Comparison of ENCODE assay signal across 8 cellular contexts in genomic region chr9:38392235-38393127, GRCh38. TPM values are rescaled to one million over a fixed set of nuclear protein-coding genes. Genes with fewer than 3 reads are reported as not detected.
DNase-seq lines count a peak whose midpoint lies in the region; ATAC-seq, FAIRE-seq and TF ChIP-seq lines count a peak whose summit lies in the region.

TSS of gene ALDH1B1 (plus strand) at chr9:38392702. CDS start at chr9:38395749, 3,047 bp downstream.

- H3K36me3 Mint-ChIP-seq in MCF 10A (ENCODE audit: insufficient read depth, unreplicated experiment) = peaks cover 28% of the 10 kb centered on the region

- ATAC-seq in HG02870 (IDR thresholded peaks at IDR 0.05; ENCODE audit: unreplicated experiment) = peak; percentile 98

- POLR2A ChIA-PET in MCF 10A (lab: Yijun Ruan, JAX) = interaction anchor here (0.6 to 1.4 kb wide), 8 partner anchors 8 to 800 kb away, joined by 3 to 6 read pairs (median 3); partner anchors contain the start of genes EXOSC3 and TOMM5

- H3K4me3 Mint-ChIP-seq in MCF 10A (ENCODE audit: unreplicated experiment) = peak within 1 kb of the TSS; percentile 97

- no peaks in the 10 kb centered on the region for H3K9me3 ChIP-seq in iPS-20b (ENCODE audit: insufficient read depth, low read depth, low read length)
- H3K9me3 ChIP-seq in small intestine (ENCODE audit: control insufficient read depth, low read depth) = no peaks in the 10 kb centered on the region

- peak within 1 kb of the TSS; percentile 93 for H3K27ac Mint-ChIP-seq in MCF 10A (ENCODE audit: low read depth, unreplicated experiment)

- CTCF ChIA-PET in MCF 10A (lab: Yijun Ruan, JAX) = interaction anchor here (0.6 to 1.7 kb wide), 7 partner anchors 15 to 588 kb away, joined by 3 to 6 read pairs (median 4); partner anchors contain the start of gene ANKRD18A

- peaks cover 17% of the 10 kb centered on the region for H3K4me1 Mint-ChIP-seq in MCF 10A (ENCODE audit: insufficient read depth, unreplicated experiment)

- H3K9ac ChIP-seq in iPS-20b (ENCODE audit: low read depth, low read length) = peak within 1 kb of the TSS; percentile 95

- H3K27ac ChIP-seq in iPS-20b (ENCODE audit: low read length) (peak within 1 kb of the TSS; percentile 78), small intestine (ENCODE audit: low read depth in 1 of 2, low read length in 1 of 2) (peak within 1 kb of the TSS; percentile 15 to 73)

- intact Hi-C loops in MCF 10A (cut with micrococcal nuclease) = no loop called here

- no TSS peak for BruUV-seq in MCF 10A (replicated peaks; lab: Mats Ljungman, UMichigan)

- H3K36me3 ChIP-seq in iPS-20b (ENCODE audit: insufficient read depth, low read depth, low read length) (peaks cover 26% of the 10 kb centered on the region), small intestine (ENCODE audit: control insufficient read depth in 2 of 2, insufficient read depth in 2 of 2, low read length in 2 of 2) (peaks cover 0 to 4% of the 10 kb centered on the region in 2 donors)

- peaks cover 18% of the 10 kb centered on the region for H3K27me3 ChIP-seq in iPS-20b (ENCODE audit: insufficient read depth, low read length)
- H3K27me3 ChIP-seq in small intestine (ENCODE audit: control insufficient read depth in 2 of 2, insufficient read depth in 2 of 2, low read length in 2 of 2) = no peaks in the 10 kb centered on the region

- H3K4me1 ChIP-seq in iPS-20b (ENCODE audit: insufficient read depth, low read length) (peaks cover 5% of the 10 kb centered on the region), small intestine (ENCODE audit: control insufficient read depth in 2 of 2, insufficient read depth in 1 of 2, low read depth in 1 of 2, low read length in 1 of 2) (peaks cover 0 to 9% of the 10 kb centered on the region in 2 donors)

- H3K27me3 Mint-ChIP-seq in MCF 10A (ENCODE audit: insufficient read depth, unreplicated experiment) = no peaks in the 10 kb centered on the region

- no peaks in the 10 kb centered on the region for H3K9me3 Mint-ChIP-seq in MCF 10A (ENCODE audit: unreplicated experiment)

- FAIRE-seq in small intestine (lab: Jason Lieb, UNC) = no peak

- no peak for TF ChIP-seq CTCF in MCF 10A (IDR thresholded peaks at IDR 0.05; ENCODE audit: unreplicated experiment)

- DNase-seq in SIG-M5 treated with dmso at 0.1 percent for 504 hours (lab: John Stamatoyannopoulos, UW; ENCODE audit: unreplicated experiment) = peak; percentile 77
- DNase-seq in SIG-M5 (lab: John Stamatoyannopoulos, UW) = no peak
- DNase-seq in NCI-H2081 treated with DMSO at 0.1 percent for 48 hours (lab: John Stamatoyannopoulos, UW) = peak; percentile 16
- DNase-seq in UCSD-AML1 (lab: John Stamatoyannopoulos, UW; ENCODE audit: unreplicated experiment) = peak; percentile 87
- DNase-seq in MCF 10A (ENCODE audit: unreplicated experiment) = peak; percentile 84
- peak; percentile 86 for DNase-seq in small intestine

- H3K4me3 ChIP-seq in iPS-20b (ENCODE audit: low read length) = peak within 1 kb of the TSS; percentile 97
- peak within 1 kb of the TSS; percentile 61 to 67 for H3K4me3 ChIP-seq in small intestine (ENCODE audit: low read depth in 1 of 2, low read length in 2 of 2)

- 0 to 1% (median 1%) methylated on average over 37 to 58 of the region's 58 CpGs for WGBS in small intestine, 3 donors

RNA-seq across cellular contexts. Expression of gene ALDH1B1, which starts in this region (rescaled TPM):
- total RNA-seq in MCF 10A (2022) = 17.5 and 26.2 TPM in 2 replicates
- 10 to 100 TPM in 1 of 3 donors, 1 to 10 TPM in 2; 4.2 to 60.9 (median 6.8) TPM for polyA plus RNA-seq in small intestine
